8 cellular contexts compared by ENCODE assay signal in the genomic region with DNA sequence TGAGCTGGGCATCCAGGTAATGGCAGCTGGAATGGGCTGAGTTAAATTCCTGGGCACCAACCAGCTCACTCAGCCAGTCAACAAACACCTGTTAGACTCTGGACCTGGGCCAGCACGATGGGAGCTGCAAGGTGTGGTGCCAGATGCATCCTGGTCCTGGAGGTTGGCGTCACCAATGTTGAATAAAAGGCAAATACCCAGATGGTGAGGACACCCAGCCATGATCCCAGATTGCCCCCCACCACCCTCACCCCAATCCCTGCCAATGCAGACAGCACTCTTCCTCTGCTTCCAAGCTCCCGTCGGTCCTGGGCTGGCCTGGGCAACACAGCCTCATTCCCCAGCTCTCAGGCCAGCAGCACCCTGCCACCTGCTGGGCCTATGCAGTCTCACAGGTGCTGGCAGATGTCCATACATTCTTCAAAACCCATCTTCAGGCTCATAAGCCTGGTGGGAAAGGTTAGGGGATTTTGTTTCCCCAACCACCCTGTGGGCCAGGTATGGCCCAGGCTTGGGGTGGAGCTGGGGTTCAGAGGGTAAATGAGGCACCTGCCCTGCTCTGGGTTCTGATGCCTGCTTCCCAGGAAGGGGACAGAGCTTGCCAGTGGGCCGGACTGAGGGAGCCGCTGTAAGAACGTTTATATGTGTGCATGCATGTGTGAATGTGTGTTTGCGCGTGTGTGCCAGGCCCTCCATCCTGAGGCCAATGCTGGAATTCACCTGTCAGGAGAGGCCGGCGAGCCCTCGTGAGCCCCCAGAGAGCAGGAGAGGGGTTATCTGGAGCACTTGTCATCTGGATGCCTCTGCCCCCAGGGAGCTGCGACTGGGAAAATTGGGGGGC. TPM values are rescaled to one million over a fixed set of nuclear protein-coding genes. Genes with fewer than 3 reads are reported as not detected.
A peak's percentile ranks its signal among the peaks of the same experiment; 100 is the strongest.
DNase-seq lines count a peak whose midpoint lies in the region; ATAC-seq and TF ChIP-seq lines count a peak whose summit lies in the region.

No MANE protein-coding gene starts in this region.

- no peak overlapping the region for H3K4me2 ChIP-seq in OCI-LY1 (ENCODE audit: low read length)

- no peaks in the 10 kb centered on the region for H3K9me3 ChIP-seq in HEK293 (ENCODE audit: control insufficient read depth, insufficient read depth, low read depth, low read length)
- H3K9me3 ChIP-seq in OCI-LY1 (ENCODE audit: low read length) = no peaks in the 10 kb centered on the region
- H3K9me3 ChIP-seq in psoas muscle = no peaks in the 10 kb centered on the region

- in situ Hi-C loops in Caki2 (cut with HindIII; ENCODE audit: low pct_unique_long_range_greater_than_20kb, low sequenced_read_pairs) = no loop called here

- POLR2A ChIA-PET in HEK293 (lab: Yijun Ruan, JAX) = interaction anchor here (0.8 to 2.1 kb wide), 2 partner anchors 58 to 568 kb away, joined by 3 to 7 read pairs; partner anchors contain the start of gene LGMN

- H3K4me1 ChIP-seq in HEK293 (ENCODE audit: control insufficient read depth, insufficient read depth, low read length) = no peaks in the 10 kb centered on the region
- no peaks in the 10 kb centered on the region for H3K4me1 ChIP-seq in OCI-LY1 (ENCODE audit: insufficient read depth, low read length, severe bottlenecking)
- H3K4me1 ChIP-seq in psoas muscle = peaks cover 3% of the 10 kb centered on the region

- H3K4me3 ChIP-seq in HEK293 (ENCODE audit: low read depth, low read length) = no peak overlapping the region
- no peak overlapping the region for H3K4me3 ChIP-seq in OCI-LY1 (ENCODE audit: low read depth, low read length, poor library complexity, severe bottlenecking)
- H3K4me3 ChIP-seq in epithelial cell of proximal tubule (ENCODE audit: low read depth, low read length) = no peak overlapping the region
- no peak overlapping the region for H3K4me3 ChIP-seq in psoas muscle

- 66 to 71% (median 71%) methylated on average over 12 to 13 of the region's 13 CpGs for WGBS in psoas muscle, 3 donors

- H3K27ac ChIP-seq in HEK293 (ENCODE audit: extremely low read depth, low read depth, low read length) = no peak overlapping the region
- H3K27ac ChIP-seq in OCI-LY1 (ENCODE audit: low read depth, low read length, poor library complexity, severe bottlenecking) = no peak overlapping the region
- no peak overlapping the region for H3K27ac ChIP-seq in psoas muscle

- no peak overlapping the region for H3K9ac ChIP-seq in OCI-LY1 (ENCODE audit: low read length)

- H3K36me3 ChIP-seq in HEK293 (ENCODE audit: control insufficient read depth in 2 of 2, insufficient read depth in 1 of 2, low read length in 2 of 2) (no peaks in the 10 kb centered on the region), OCI-LY1 (ENCODE audit: insufficient read depth, low read length) (no peaks in the 10 kb centered on the region), psoas muscle (ENCODE audit: insufficient read depth in 1 of 2, low read depth in 1 of 2) (peaks cover 0 to 5% of the 10 kb centered on the region in 2 donors)

- H3K27me3 ChIP-seq in OCI-LY1 (ENCODE audit: insufficient read depth, low read length) (no peaks in the 10 kb centered on the region), psoas muscle (ENCODE audit: insufficient read depth in 3 of 3, low read length in 2 of 3) (no peaks in the 10 kb centered on the region)

- H3F3A ChIP-seq in OCI-LY1 (ENCODE audit: insufficient read depth, low read length) = no peaks in the 10 kb centered on the region

- H3K79me2 ChIP-seq in OCI-LY1 (ENCODE audit: insufficient read depth, low read length) = no peaks in the 10 kb centered on the region

- TF ChIP-seq CTCF in HEK293 (tag by site-specific recombination; IDR thresholded peaks at IDR 0.05) (peak; percentile 75), OCI-LY1 (IDR thresholded peaks at IDR 0.05; ENCODE audit: low read length) (peak; percentile 51), epithelial cell of proximal tubule (conservative IDR thresholded peaks at IDR 0.05; ENCODE audit: low read depth, low read length) (peak; percentile 83), psoas muscle (IDR thresholded peaks at IDR 0.05) (peak; percentile 18)

- DNase-seq in Caki2 (ENCODE audit: low read depth) (peak; percentile 44), epithelial cell of proximal tubule (ENCODE audit: low read depth) (no peak), psoas muscle (no peak), T1000 (lab: John Stamatoyannopoulos, UW) (no peak)

- H3K9me2 ChIP-seq in OCI-LY1 (ENCODE audit: low read depth, low read length) = no peaks in the 10 kb centered on the region

- no peaks in the 10 kb centered on the region for H4K20me1 ChIP-seq in OCI-LY1 (ENCODE audit: insufficient read depth, low read length)

- ATAC-seq in psoas muscle (peak in 1 of 4 donors; percentile 22), GM18498 (IDR thresholded peaks at IDR 0.05; ENCODE audit: unreplicated experiment) (no peak), GM21786 (IDR thresholded peaks at IDR 0.05; ENCODE audit: unreplicated experiment) (no peak)

- intact Hi-C loops in psoas muscle (cut with DNase I) = no loop called here

- CTCF ChIA-PET in HEK293 (lab: Yijun Ruan, JAX) = interaction anchor here (0.6 to 3.0 kb wide), 11 partner anchors 13 to 1400 kb away, joined by 3 to 16 read pairs (median 3); no protein-coding TSS in a partner anchor

- H2AFZ ChIP-seq in OCI-LY1 (ENCODE audit: low read length) = no peak overlapping the region

TF ChIP-seq in HEK293, 187 proteins besides CTCF, POLR2A, EP300 and RAD21:
- TF ChIP-seq ZNF324 (tag by site-specific recombination; IDR thresholded peaks at IDR 0.05) = no peak
- no peak for TF ChIP-seq ZNF174 (tag by site-specific recombination; IDR thresholded peaks at IDR 0.05)
- no peak for TF ChIP-seq ZNF629 (tag by site-specific recombination; IDR thresholded peaks at IDR 0.05)
- TF ChIP-seq ZNF654 (tag by site-specific recombination; IDR thresholded peaks at IDR 0.05; ENCODE audit: low read depth) = peak; percentile 19; the same call in 1 of the 2 replicates
- peak; percentile 88 for TF ChIP-seq SCRT2 (tag by site-specific recombination; IDR thresholded peaks at IDR 0.05)

RNA-seq across cellular contexts. Expression of gene LGMN, which starts 58.0 kb away (rescaled TPM):
- total RNA-seq in Caki2 (2014; rRNA removed; shearing (Covaris generic); ENCODE audit: low replicate concordance) = 48.2 and 63.5 TPM in 2 replicates
- 35.7 and 63.5 TPM in 2 replicates for total RNA-seq in epithelial cell of proximal tubule
- total RNA-seq in psoas muscle = 10 to 100 TPM; 37.4 to 56.8 (median 55.5) TPM
- polyA plus RNA-seq in psoas muscle = 10 to 100 TPM; 27.2 to 49.3 (median 37.1) TPM

Comparison
In these comparisons a context has a peak if more than half of its experiments do, and no peak if none do; other contexts are left out.
1. CTCF ChIP-seq: peak in every context shown above with its lines; median percentile 83 in epithelial cell of proximal tubule; 75 in HEK293; 51 in OCI-LY1; 18 in psoas muscle.